ENCODE assay signal across 9 cellular contexts in the genomic region with DNA sequence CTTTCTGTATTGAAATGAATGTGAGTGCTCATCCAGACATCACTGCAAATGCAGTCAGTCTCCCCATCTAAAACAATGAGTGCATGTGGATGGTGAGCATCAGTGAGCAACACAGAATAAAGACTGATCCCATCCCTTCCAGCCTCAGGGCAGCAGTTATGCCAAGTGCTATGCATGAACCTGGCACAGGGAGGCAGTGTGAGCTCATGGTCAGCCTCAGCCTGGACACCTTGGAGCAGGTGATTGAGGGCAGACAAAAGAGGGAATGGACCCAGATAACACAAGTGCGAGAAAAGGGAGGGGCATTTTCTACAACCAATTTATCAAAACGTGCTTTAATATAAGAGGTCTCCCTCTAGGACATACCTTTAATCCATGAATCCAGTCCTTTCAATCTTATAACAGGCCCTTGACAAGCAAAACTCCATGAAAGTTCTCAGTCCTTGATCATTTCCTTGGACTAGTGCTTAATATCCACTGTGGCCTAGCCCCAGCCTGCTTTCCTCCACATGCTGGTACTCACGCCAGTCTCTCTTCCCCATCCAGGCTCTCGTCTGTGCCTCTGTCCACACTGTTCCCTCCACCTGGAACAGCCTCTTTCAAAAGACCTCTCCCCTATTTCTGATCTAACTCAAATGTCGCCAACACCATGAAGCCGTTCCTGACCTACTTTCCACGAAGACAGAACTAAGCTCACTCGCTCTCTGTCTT. TPM values are rescaled to one million over a fixed set of nuclear protein-coding genes. Genes with fewer than 3 reads are reported as not detected.
DNase-seq lines count a peak whose midpoint lies in the region; ATAC-seq and TF ChIP-seq lines count a peak whose summit lies in the region.
"Had no signal": no experiment of that assay in that cellular context is flagged by ENCODE, and none has a peak within 500 bp of the region (broad histone marks: within the 10 kb centered on the region; RNA-seq: fewer than 3 reads in every experiment).

No MANE protein-coding gene starts in this region.

- intact Hi-C loops in heart right ventricle (cut with DNase I), result loop anchor here (1.0 to 10.0 kb wide), 7 partner anchors 64 to 289 kb away; no protein-coding TSS in a partner anchor
- intact Hi-C loops in spleen (cut with DNase I; ENCODE audit: low total_unique reads), result loop anchor here (5.0 kb wide), 1 partner anchor 121 kb away; no protein-coding TSS in a partner anchor

- no peak for TF ChIP-seq POLR2A in spleen (IDR thresholded peaks at IDR 0.05)

- H3K4me3 ChIP-seq in heart right ventricle (no peak overlapping the region), spleen (no peak overlapping the region)
- H3K4me3 ChIP-seq: SJSA1 had no signal

- peaks cover 0 to 10% (median 0%) of the 10 kb centered on the region in 9 donors for H3K4me1 ChIP-seq in heart right ventricle
- no peaks in the 10 kb centered on the region for H3K4me1 ChIP-seq in spleen
- H3K4me1 ChIP-seq: SJSA1 had no signal

- peak in 7 of 8 donors; percentile 62 to 82 (median 77) for ATAC-seq in heart right ventricle
- ATAC-seq in GM19467 (IDR thresholded peaks at IDR 0.05; ENCODE audit: unreplicated experiment), result no peak

- H3K27ac ChIP-seq in heart right ventricle (no peak overlapping the region), spleen (no peak overlapping the region)
- H3K27ac ChIP-seq: SJSA1 had no signal

- no peaks in the 10 kb centered on the region for H3K36me3 ChIP-seq in heart right ventricle
- no peaks in the 10 kb centered on the region for H3K36me3 ChIP-seq in spleen
- H3K36me3 ChIP-seq: SJSA1 had no signal

- 75% methylated on average over 8 of the region's 8 CpGs for WGBS in heart right ventricle, 2 donors
- 65 to 70% (median 68%) methylated on average over 8 of the region's 8 CpGs for WGBS in spleen, 5 donors

- H3K27me3 ChIP-seq in heart right ventricle (peaks cover 0 to 11% (median 0%) of the 10 kb centered on the region in 7 donors), spleen (replicated peaks in 1 of 7) (peaks cover 0 to 5% (median 0%) of the 10 kb centered on the region in 7 donors)
- H3K27me3 ChIP-seq: SJSA1 had no signal

- peak; percentile 44 to 79 (median 66) for TF ChIP-seq CTCF in heart right ventricle (IDR thresholded peaks at IDR 0.05)
- peak; percentile 17 to 65 (median 51) for TF ChIP-seq CTCF in spleen (IDR thresholded peaks at IDR 0.05 in 8 of 11, conservative IDR thresholded peaks at IDR 0.05 in 3 of 11)

- H3K9me3 ChIP-seq in heart right ventricle, result no peaks in the 10 kb centered on the region
- no peaks in the 10 kb centered on the region for H3K9me3 ChIP-seq in spleen
- H3K9me3 ChIP-seq: SJSA1 had no signal

- DNase-seq in DMS 273 (lab: John Stamatoyannopoulos, UW; ENCODE audit: unreplicated experiment) (peak; percentile 25), DMS 273 treated with DMSO at 0.1 percent for 48 hours (lab: John Stamatoyannopoulos, UW) (no peak), RPMI8226 (peak; percentile 21), heart right ventricle (peak; percentile 14 to 20), spleen (no peak), SW 1271 (lab: John Stamatoyannopoulos, UW) (no peak), cerebellar nuclear complex (lab: John Stamatoyannopoulos, UW) (no peak)

RNA-seq across cellular contexts. Expression of a gene that starts 50.5 kb away (rescaled TPM):
- total RNA-seq in heart right ventricle (under 1 TPM in 9 of 10 donors, not detected in 1; 0.05 to 0.53 (median 0.29) TPM), spleen (1 to 10 TPM in 2 of 7 donors, under 1 TPM in 4, not detected in 1; 0.51 to 1.5 (median 0.62) TPM)
- polyA plus RNA-seq in heart right ventricle (under 1 TPM; 0.04 to 0.07 TPM), spleen (under 1 TPM; 0.03 to 0.19 (median 0.04) TPM)
- total RNA-seq: SJSA1 had no signal

Comparison
In these comparisons a context has a peak if more than half of its experiments do, and no peak if none do; other contexts are left out.
1. DNase-seq: peak in DMS 273 (single experiment), RPMI8226 (single experiment) and heart right ventricle (2 of 2); none in DMS 273 treated with DMSO at 0.1 percent for 48 hours (single experiment), spleen (single experiment), SW 1271 (0 of 2) and cerebellar nuclear complex (0 of 2).